2 cellular contexts compared by ENCODE assay signal in the genomic region with DNA sequence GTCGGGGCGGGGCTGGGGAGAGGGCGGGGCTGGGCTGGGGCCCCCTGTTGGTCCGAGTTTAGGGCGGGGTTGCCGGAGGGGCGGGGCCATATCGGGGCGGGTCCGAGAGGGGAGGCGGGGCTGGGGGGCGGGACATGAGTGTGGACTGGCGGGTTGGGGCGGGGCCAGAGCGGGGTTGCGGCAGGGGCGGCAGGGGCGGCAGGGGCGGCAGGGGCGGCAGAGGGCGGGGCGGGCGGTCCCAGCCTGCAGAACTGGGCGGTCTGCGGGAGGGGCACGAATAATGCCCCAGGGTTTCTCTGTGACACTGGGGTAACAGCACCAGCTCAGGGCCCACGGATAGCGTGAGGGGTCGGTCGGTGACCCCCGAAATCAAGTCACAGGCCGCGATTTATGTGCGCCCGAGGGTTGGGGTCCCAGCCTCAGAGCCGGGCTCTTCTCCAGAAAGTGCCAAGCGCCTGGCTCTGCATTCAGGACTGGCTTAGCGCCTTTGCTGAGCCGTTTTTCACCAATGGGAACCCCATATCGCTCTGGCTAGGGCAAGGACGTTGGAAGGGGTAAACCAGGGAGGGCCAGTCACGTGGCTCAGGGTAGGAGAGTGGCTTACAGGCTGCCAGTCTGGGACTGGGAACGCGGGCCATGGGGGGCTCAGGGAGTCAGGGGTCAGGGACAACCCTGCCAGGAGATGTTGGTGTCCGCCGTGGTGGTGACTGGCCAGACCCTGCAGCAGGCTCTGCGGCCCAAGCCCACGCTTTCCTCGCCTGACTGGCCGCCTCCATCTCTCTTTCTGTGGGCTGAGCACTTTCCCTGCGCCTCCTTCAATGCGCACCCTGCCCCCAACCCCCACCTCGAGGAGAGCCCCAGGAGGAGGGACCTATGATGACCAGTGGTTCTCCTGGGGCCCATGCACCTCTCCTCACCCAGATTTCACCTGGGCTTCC.
TF ChIP-seq lines count a peak whose summit lies in the region.

No MANE protein-coding gene starts in this region.

TF ChIP-seq in Ishikawa, 13 proteins besides CTCF, POLR2A, EP300 and RAD21:
- TF ChIP-seq ZBTB7A (IDR thresholded peaks at IDR 0.05; ENCODE audit: low read depth) (peak; percentile 76; the same call in 1 of the 2 replicates), USF1 (IDR thresholded peaks at IDR 0.05) (peak; percentile 91)
- TF ChIP-seq, protein P1, sequence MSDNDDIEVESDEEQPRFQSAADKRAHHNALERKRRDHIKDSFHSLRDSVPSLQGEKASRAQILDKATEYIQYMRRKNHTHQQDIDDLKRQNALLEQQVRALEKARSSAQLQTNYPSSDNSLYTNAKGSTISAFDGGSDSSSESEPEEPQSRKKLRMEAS (IDR thresholded peaks at IDR 0.05): no peak

TF ChIP-seq in HepG2, 621 proteins besides CTCF, POLR2A, EP300 and RAD21 (continues in another document):
- no peak for TF ChIP-seq ZNF451 (CRISPR knock-in tag; IDR thresholded peaks at IDR 0.05)
- TF ChIP-seq ZNF12 (CRISPR knock-in tag; IDR thresholded peaks at IDR 0.05): no peak
- no peak for TF ChIP-seq MBNL3 (CRISPR knock-in tag; conservative IDR thresholded peaks at IDR 0.05)
- TF ChIP-seq ZBTB20 (CRISPR knock-in tag; IDR thresholded peaks at IDR 0.05; ENCODE audit: borderline replicate concordance, low read depth): 0 out of 2 replicates have a peak, but pooled peaks have one; percentile 29
- TF ChIP-seq SAP130 (CRISPR knock-in tag; IDR thresholded peaks at IDR 0.05; ENCODE audit: low read depth): peak; percentile 9; the same call in 1 of the 2 replicates
- no peak for TF ChIP-seq ZFAT (CRISPR knock-in tag; conservative IDR thresholded peaks at IDR 0.05)
- TF ChIP-seq KDM6A (CRISPR knock-in tag; IDR thresholded peaks at IDR 0.05; ENCODE audit: low read depth): no peak
- no peak for TF ChIP-seq ZNF776 (CRISPR knock-in tag; IDR thresholded peaks at IDR 0.05)
- TF ChIP-seq ZNF264 (CRISPR knock-in tag; IDR thresholded peaks at IDR 0.05): no peak
- TF ChIP-seq NCOA2 (CRISPR knock-in tag; IDR thresholded peaks at IDR 0.05): no peak
- TF ChIP-seq NR2C2 (CRISPR knock-in tag; IDR thresholded peaks at IDR 0.05; ENCODE audit: borderline replicate concordance): peak; percentile 18; the same call in 1 of the 2 replicates
- no peak for TF ChIP-seq MIER2 (CRISPR knock-in tag; IDR thresholded peaks at IDR 0.05)
- peak; percentile 54; the same call in 1 of the 2 replicates for TF ChIP-seq MEF2D (CRISPR knock-in tag; IDR thresholded peaks at IDR 0.05)
- TF ChIP-seq ZFP36L2 (CRISPR knock-in tag; IDR thresholded peaks at IDR 0.05): no peak
- no peak for TF ChIP-seq ZSCAN25 (CRISPR knock-in tag; IDR thresholded peaks at IDR 0.05)
- no peak for TF ChIP-seq AGO1 (IDR thresholded peaks at IDR 0.05; ENCODE audit: low read depth, low read length, poor library complexity, severe bottlenecking)
- no peak for TF ChIP-seq GTF3A (CRISPR knock-in tag; conservative IDR thresholded peaks at IDR 0.05)
- no peak for TF ChIP-seq ZFP36 (IDR thresholded peaks at IDR 0.05; ENCODE audit: borderline replicate concordance, low read depth, low read length, partially characterized antibody)
- TF ChIP-seq GZF1 (CRISPR knock-in tag; IDR thresholded peaks at IDR 0.05): no peak
- TF ChIP-seq ZNF687 (CRISPR knock-in tag; IDR thresholded peaks at IDR 0.05): peak; percentile 57
- TF ChIP-seq, protein P2, sequence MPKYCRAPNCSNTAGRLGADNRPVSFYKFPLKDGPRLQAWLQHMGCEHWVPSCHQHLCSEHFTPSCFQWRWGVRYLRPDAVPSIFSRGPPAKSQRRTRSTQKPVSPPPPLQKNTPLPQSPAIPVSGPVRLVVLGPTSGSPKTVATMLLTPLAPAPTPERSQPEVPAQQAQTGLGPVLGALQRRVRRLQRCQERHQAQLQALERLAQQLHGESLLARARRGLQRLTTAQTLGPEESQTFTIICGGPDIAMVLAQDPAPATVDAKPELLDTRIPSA (CRISPR knock-in tag; IDR thresholded peaks at IDR 0.05; ENCODE audit: borderline replicate concordance): 0 out of 2 replicates have a peak, but pooled peaks have one; percentile 12
- no peak for TF ChIP-seq FIP1L1 (IDR thresholded peaks at IDR 0.05; ENCODE audit: borderline replicate concordance, insufficient read depth, low read depth, low read length)
- TF ChIP-seq E2F2 (CRISPR knock-in tag; IDR thresholded peaks at IDR 0.05; ENCODE audit: borderline replicate concordance): no peak
- TF ChIP-seq SNAI1 (CRISPR knock-in tag; IDR thresholded peaks at IDR 0.05; ENCODE audit: borderline replicate concordance): no peak
- TF ChIP-seq TRAFD1 (CRISPR knock-in tag; IDR thresholded peaks at IDR 0.05; ENCODE audit: borderline replicate concordance): no peak
- TF ChIP-seq AHDC1 (CRISPR knock-in tag; IDR thresholded peaks at IDR 0.05; ENCODE audit: borderline replicate concordance): no peak
- 0 out of 2 replicates have a peak, but pooled peaks have one; percentile 31 for TF ChIP-seq TMF1 (CRISPR knock-in tag; IDR thresholded peaks at IDR 0.05; ENCODE audit: low read depth)
- no peak for TF ChIP-seq ZFP62 (CRISPR knock-in tag; IDR thresholded peaks at IDR 0.05)
- no peak for TF ChIP-seq SP1 (IDR thresholded peaks at IDR 0.05)
- peak; percentile 42; the same call in 1 of the 2 replicates for TF ChIP-seq SP1 (CRISPR knock-in tag; IDR thresholded peaks at IDR 0.05)
- TF ChIP-seq DNMT1 (CRISPR knock-in tag; IDR thresholded peaks at IDR 0.05): no peak
- TF ChIP-seq HNF4G (IDR thresholded peaks at IDR 0.05; ENCODE audit: borderline replicate concordance, low read depth, low read length): no peak
- TF ChIP-seq HNF4G (CRISPR knock-in tag; IDR thresholded peaks at IDR 0.05; ENCODE audit: borderline replicate concordance, low read depth): no peak
- TF ChIP-seq PHB2 (IDR thresholded peaks at IDR 0.05; ENCODE audit: partially characterized antibody): no peak
- TF ChIP-seq NFYB (CRISPR knock-in tag; IDR thresholded peaks at IDR 0.05): no peak
- 0 out of 2 replicates have a peak, but pooled peaks have one; percentile 36 for TF ChIP-seq ZNF235 (CRISPR knock-in tag; IDR thresholded peaks at IDR 0.05; ENCODE audit: borderline replicate concordance)
- TF ChIP-seq ZNF207 (IDR thresholded peaks at IDR 0.05; ENCODE audit: borderline replicate concordance): no peak
- peak; percentile 77; the same call in 1 of the 2 replicates for TF ChIP-seq AKAP8 (CRISPR knock-in tag; IDR thresholded peaks at IDR 0.05)
- TF ChIP-seq YY1 (IDR thresholded peaks at IDR 0.05; ENCODE audit: insufficient read depth, insufficient replicate concordance, low read depth, low read length): no peak
- TF ChIP-seq ZNF891 (CRISPR knock-in tag; IDR thresholded peaks at IDR 0.05): 0 out of 2 replicates have a peak, but pooled peaks have one; percentile 26
- TF ChIP-seq, protein P3, sequence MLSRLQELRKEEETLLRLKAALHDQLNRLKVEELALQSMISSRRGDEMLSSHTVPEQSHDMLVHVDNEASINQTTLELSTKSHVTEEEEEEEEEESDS (CRISPR knock-in tag; IDR thresholded peaks at IDR 0.05; ENCODE audit: borderline replicate concordance): no peak
- TF ChIP-seq KDM5A (IDR thresholded peaks at IDR 0.05; ENCODE audit: borderline replicate concordance, low read length): no peak
- peak; percentile 23 for TF ChIP-seq ZNF781 (CRISPR knock-in tag; IDR thresholded peaks at IDR 0.05; ENCODE audit: borderline replicate concordance, not compliant biosample characterization)
- no peak for TF ChIP-seq CBX2 (IDR thresholded peaks at IDR 0.05; ENCODE audit: low read depth, low read length)
- TF ChIP-seq CBX2 (CRISPR knock-in tag; IDR thresholded peaks at IDR 0.05; ENCODE audit: low read depth): no peak
- peak; percentile 74; the same call in 1 of the 2 replicates for TF ChIP-seq BCL3 (CRISPR knock-in tag; IDR thresholded peaks at IDR 0.05)
- no peak for TF ChIP-seq ZNF432 (CRISPR knock-in tag; IDR thresholded peaks at IDR 0.05; ENCODE audit: borderline replicate concordance)
